ENCODE assay signal across 21 cellular contexts in genomic region chr7:48680996-48681395, GRCh38.
"Had no signal": no experiment of that assay in that cellular context is flagged by ENCODE, and none has a peak within 500 bp of the region (broad histone marks: within the 10 kb centered on the region; RNA-seq: fewer than 3 reads in every experiment).

No MANE protein-coding gene starts in this region.

- H3K4me1 ChIP-seq: adrenal gland, gastrocnemius medialis, heart left ventricle, suprapubic skin, upper lobe of left lung had no signal

- H3K4me3 ChIP-seq: adrenal gland, gastrocnemius medialis, heart left ventricle, lung, suprapubic skin, upper lobe of left lung had no signal

- H3K36me3 Mint-ChIP-seq: activated naive CD4-positive, alpha-beta T cell treated with anti-CD3 and anti-CD28 coated beads, Interleukin-2, amount 50 U/mL, for 24 hours; naive B cell had no signal

- H3K27me3 ChIP-seq: adrenal gland, gastrocnemius medialis, heart left ventricle, neutrophil, suprapubic skin, upper lobe of left lung had no signal

- H3K27ac ChIP-seq: adrenal gland, gastrocnemius medialis, heart left ventricle, neutrophil, suprapubic skin, upper lobe of left lung had no signal

- H3K4me3 Mint-ChIP-seq: activated B cell treated with CpG ODN at 0.5 μM for 24 hours; activated CD8-positive, alpha-beta T cell treated with anti-CD3 and anti-CD28 coated beads for 36 hours; activated naive CD4-positive, alpha-beta T cell treated with anti-CD3 and anti-CD28 coated beads, Interleukin-2, amount 50 U/mL, for 24 hours; activated T-cell treated with anti-CD3 and anti-CD28 coated beads, Interleukin-2, amount 50 U/mL, for 4 hours; naive B cell had no signal

- H3K27me3 Mint-ChIP-seq: activated B cell treated with CpG ODN at 0.5 μM for 24 hours; activated CD8-positive, alpha-beta T cell treated with anti-CD3 and anti-CD28 coated beads for 36 hours; naive B cell had no signal

- H3K9me3 Mint-ChIP-seq: activated B cell treated with CpG ODN at 0.5 μM for 24 hours; activated naive CD4-positive, alpha-beta T cell treated with anti-CD3 and anti-CD28 coated beads, Interleukin-2, amount 50 U/mL, for 24 hours had no signal

- H3K27ac Mint-ChIP-seq: activated B cell treated with CpG ODN at 0.5 μM for 24 hours; activated CD8-positive, alpha-beta T cell treated with anti-CD3 and anti-CD28 coated beads for 36 hours; activated naive CD4-positive, alpha-beta T cell treated with anti-CD3 and anti-CD28 coated beads, Interleukin-2, amount 50 U/mL, for 24 hours; naive B cell had no signal

- H3K4me1 Mint-ChIP-seq: activated B cell treated with CpG ODN at 0.5 μM for 24 hours; activated naive CD4-positive, alpha-beta T cell treated with anti-CD3 and anti-CD28 coated beads, Interleukin-2, amount 50 U/mL, for 24 hours; naive B cell had no signal

- DNase-seq: activated B cell treated with CpG ODN at 0.5 μM for 24 hours; activated CD4-positive, alpha-beta T cell treated with anti-CD3 and anti-CD28 coated beads for 48 hours; activated CD8-positive, alpha-beta T cell treated with anti-CD3 and anti-CD28 coated beads for 36 hours; activated effector memory CD4-positive, alpha-beta T cell treated with anti-CD3 and anti-CD28 coated beads, Interleukin-2, amount 50 U/mL, for 16 hours; activated T-cell treated with anti-CD3 and anti-CD28 coated beads, Interleukin-2, amount 50 U/mL, for 4 hours; adrenal gland; effector memory CD4-positive, alpha-beta T cell; gastrocnemius medialis; heart left ventricle; naive B cell; right cardiac atrium; small intestine; stimulated activated CD4-positive, alpha-beta T cell treated with anti-CD3 and anti-CD28 coated beads, Interleukin-4, amount 100 ng/mL, for 4 hours; stimulated activated CD8-positive, alpha-beta memory T cell treated with anti-CD3 and anti-CD28 coated beads, Interleukin-4, amount 100 ng/mL, for 48 hours; stimulated activated naive CD8-positive, alpha-beta T cell treated with anti-CD3 and anti-CD28 coated beads, Interleukin-15, Interleukin-2, amounts not matched to agents 100 U/mL and 50 U/mL, for 24 hours; SW 1271 had no signal

- H3K36me3 ChIP-seq: adrenal gland, gastrocnemius medialis, heart left ventricle, neutrophil, suprapubic skin, upper lobe of left lung had no signal
